In the genomic region with DNA sequence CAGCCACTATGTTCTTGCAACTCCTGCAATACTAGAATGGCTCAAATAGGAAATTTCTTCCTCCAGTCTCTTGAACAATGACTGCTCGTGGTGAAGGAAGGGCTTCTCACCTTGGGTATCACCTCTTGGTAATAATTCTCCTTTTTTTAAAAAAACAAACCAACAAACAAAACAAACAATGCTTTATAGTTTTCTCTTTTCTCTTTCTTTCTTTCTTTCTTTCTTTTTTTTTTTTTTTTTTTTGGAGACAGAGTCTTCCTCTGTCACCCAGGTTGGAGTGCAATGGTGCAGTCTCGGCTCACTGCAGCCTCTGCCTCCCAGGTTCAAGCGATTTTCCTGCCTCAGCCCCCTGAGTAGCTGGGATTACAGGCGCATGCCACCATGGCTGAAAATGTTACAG, we compare ENCODE assay signal across 9 cellular contexts. TPM values are rescaled to one million over a fixed set of nuclear protein-coding genes. Genes with fewer than 3 reads are reported as not detected.
DNase-seq lines count a peak whose midpoint lies in the region; ATAC-seq and TF ChIP-seq lines count a peak whose summit lies in the region.
"Not testable (repeated sequence)": the region's sequence is repeated elsewhere in the genome, so short reads cannot be mapped to it uniquely, and the experiment has no call there.
"Had no signal": no experiment of that assay in that cellular context is flagged by ENCODE, and none has a peak within 500 bp of the region (broad histone marks: within the 10 kb centered on the region; RNA-seq: fewer than 3 reads in every experiment).

No MANE protein-coding gene starts in this region.

- CTCF ChIA-PET in HEK293 (lab: Yijun Ruan, JAX) = interaction anchor here (0.6 to 2.5 kb wide), 17 partner anchors 9 to 614 kb away, joined by 3 to 24 read pairs (median 5); no protein-coding TSS in a partner anchor
- CTCF ChIA-PET in activated naive CD4-positive, alpha-beta T cell treated with anti-CD3 and anti-CD28 coated beads for 36 hours (lab: Charles Lee) = interaction anchor here (0.6 to 2.9 kb wide), 17 partner anchors 8 to 390 kb away, joined by 3 to 35 read pairs (median 8); a partner anchor contains a TSS

- H3K27me3 Mint-ChIP-seq in activated naive CD4-positive, alpha-beta T cell treated with anti-CD3 and anti-CD28 coated beads for 36 hours (ENCODE audit: low read depth); endodermal cell (ENCODE audit: insufficient read depth); natural killer cell treated with Interleukin-12 subunit alpha and Interleukin-12 subunit beta and Interleukin-15 and Interleukin-18, amount 100 ng/mL, for 72 hours: not testable (repeated sequence)

- peak overlapping the region; percentile 67 for H3K4me2 ChIP-seq in SU-DHL-6 (ENCODE audit: low read depth, low read length, poor library complexity, severe bottlenecking)

- not testable (repeated sequence) for H3K9me3 Mint-ChIP-seq in activated naive CD4-positive, alpha-beta T cell treated with anti-CD3 and anti-CD28 coated beads for 36 hours; endodermal cell; natural killer cell treated with Interleukin-12 subunit alpha and Interleukin-12 subunit beta and Interleukin-15 and Interleukin-18, amount 100 ng/mL, for 72 hours

- peak overlapping the region; percentile 89 for H2AFZ ChIP-seq in SU-DHL-6 (ENCODE audit: low read depth, low read length, severe bottlenecking)

- H3K27ac ChIP-seq in HEK293 (ENCODE audit: extremely low read depth, low read depth, low read length); SU-DHL-6 (ENCODE audit: low read depth, low read length); endodermal cell (ENCODE audit: low read depth, low read length): not testable (repeated sequence)
- peak overlapping the region; percentile 65 for H3K27ac ChIP-seq in upper lobe of right lung

- H3K4me1 ChIP-seq in HEK293 (ENCODE audit: control insufficient read depth, insufficient read depth, low read length); endodermal cell (ENCODE audit: control insufficient read depth, insufficient read depth, low read length); upper lobe of right lung: not testable (repeated sequence)

- not testable (repeated sequence) for ATAC-seq in natural killer cell treated with Interleukin-12 subunit alpha and Interleukin-12 subunit beta and Interleukin-15 and Interleukin-18, amount 100 ng/mL, for 72 hours; upper lobe of right lung

- not testable (repeated sequence) for H3K36me3 Mint-ChIP-seq in activated naive CD4-positive, alpha-beta T cell treated with anti-CD3 and anti-CD28 coated beads for 36 hours (ENCODE audit: low read depth); endodermal cell (ENCODE audit: low read depth); natural killer cell treated with Interleukin-12 subunit alpha and Interleukin-12 subunit beta and Interleukin-15 and Interleukin-18, amount 100 ng/mL, for 72 hours

- H4K20me1 ChIP-seq in SU-DHL-6 (ENCODE audit: low read depth, low read length) = not testable (repeated sequence)

- H3K9me2 ChIP-seq in SU-DHL-6 (replicated peaks; ENCODE audit: insufficient read depth, low read length) = not testable (repeated sequence)

- not testable (repeated sequence) for H3K27me3 ChIP-seq in SU-DHL-6 (ENCODE audit: low read length); endodermal cell (ENCODE audit: control insufficient read depth, insufficient read depth, low read length, poor library complexity, severe bottlenecking); upper lobe of right lung

- 84 to 100% methylated on average over 1 to 4 of the region's 4 CpGs for WGBS in endodermal cell (ENCODE audit: insufficient coverage in 1 of 2, insufficient read length in 1 of 2), 2 experiments

- peak overlapping the region; percentile 45 for H3K9ac ChIP-seq in SU-DHL-6 (ENCODE audit: low read length)
- not testable (repeated sequence) for H3K9ac ChIP-seq in endodermal cell (ENCODE audit: extremely low read depth, low read length, poor library complexity, severe bottlenecking)

- H3F3A ChIP-seq in SU-DHL-6 (ENCODE audit: insufficient read depth) = not testable (repeated sequence)

- not testable (repeated sequence) for H3K36me3 ChIP-seq in HEK293 (ENCODE audit: control insufficient read depth in 2 of 2, insufficient read depth in 1 of 2, low read length in 2 of 2); SU-DHL-6 (ENCODE audit: low read length); endodermal cell (ENCODE audit: control insufficient read depth, insufficient read depth, low read length); upper lobe of right lung

- peaks cover 12% of the 10 kb centered on the region for H3K79me2 ChIP-seq in SU-DHL-6 (ENCODE audit: insufficient read depth, low read length)

- H3K4me3 ChIP-seq in HEK293 (ENCODE audit: low read depth, low read length); endodermal cell (ENCODE audit: low read length): not testable (repeated sequence)
- H3K4me3 ChIP-seq in SU-DHL-6 (ENCODE audit: insufficient read depth, low read length, poor library complexity, severe bottlenecking) = peak overlapping the region; percentile 35
- peak overlapping the region; percentile 14 for H3K4me3 ChIP-seq in upper lobe of right lung

- not testable (repeated sequence) for TF ChIP-seq CTCF in HEK293 (tag by site-specific recombination; IDR thresholded peaks at IDR 0.05); SU-DHL-6 (IDR thresholded peaks at IDR 0.05; ENCODE audit: insufficient read depth, low read length, poor library complexity, severe bottlenecking); endodermal cell (conservative IDR thresholded peaks at IDR 0.05); upper lobe of right lung (IDR thresholded peaks at IDR 0.05)

- peak overlapping the region; percentile 87 for H3K27ac Mint-ChIP-seq in activated naive CD4-positive, alpha-beta T cell treated with anti-CD3 and anti-CD28 coated beads for 36 hours
- peak overlapping the region; percentile 39 for H3K27ac Mint-ChIP-seq in endodermal cell
- H3K27ac Mint-ChIP-seq in natural killer cell treated with Interleukin-12 subunit alpha and Interleukin-12 subunit beta and Interleukin-15 and Interleukin-18, amount 100 ng/mL, for 72 hours = peak overlapping the region; percentile 90 to 91

- not testable (repeated sequence) for H3K9me3 ChIP-seq in HEK293 (ENCODE audit: control insufficient read depth, insufficient read depth, low read depth, low read length); SU-DHL-6 (ENCODE audit: insufficient read depth, low read length); endodermal cell (ENCODE audit: control insufficient read depth, low read length); upper lobe of right lung

- H3K4me3 Mint-ChIP-seq in activated naive CD4-positive, alpha-beta T cell treated with anti-CD3 and anti-CD28 coated beads for 36 hours = peak overlapping the region; percentile 80
- not testable (repeated sequence) for H3K4me3 Mint-ChIP-seq in endodermal cell
- peak overlapping the region; percentile 92 for H3K4me3 Mint-ChIP-seq in natural killer cell treated with Interleukin-12 subunit alpha and Interleukin-12 subunit beta and Interleukin-15 and Interleukin-18, amount 100 ng/mL, for 72 hours

- intact Hi-C loops in activated naive CD4-positive, alpha-beta T cell treated with anti-CD3 and anti-CD28 coated beads for 36 hours (cut with micrococcal nuclease) = loop anchor here (5.0 kb wide), 3 partner anchors 847 to 1283 kb away; a partner anchor contains a TSS
- intact Hi-C loops in upper lobe of right lung (cut with DNase I) = not testable (repeated sequence)

- POLR2A ChIA-PET in HEK293 (lab: Yijun Ruan, JAX) = not testable (repeated sequence)

- H3K4me1 Mint-ChIP-seq in activated naive CD4-positive, alpha-beta T cell treated with anti-CD3 and anti-CD28 coated beads for 36 hours (ENCODE audit: low read depth) = peaks cover 39% of the 10 kb centered on the region
- peaks cover 19% of the 10 kb centered on the region for H3K4me1 Mint-ChIP-seq in endodermal cell
- peaks cover 35 to 40% of the 10 kb centered on the region in 2 donors for H3K4me1 Mint-ChIP-seq in natural killer cell treated with Interleukin-12 subunit alpha and Interleukin-12 subunit beta and Interleukin-15 and Interleukin-18, amount 100 ng/mL, for 72 hours (ENCODE audit: low read depth in 2 of 2)

- not testable (repeated sequence) for DNase-seq in activated naive CD4-positive, alpha-beta T cell treated with anti-CD3 and anti-CD28 coated beads for 36 hours; endodermal cell; natural killer cell treated with Interleukin-12 subunit alpha and Interleukin-12 subunit beta and Interleukin-15 and Interleukin-18, amount 100 ng/mL, for 72 hours (ENCODE audit: low spot score); upper lobe of right lung

RNA-seq across cellular contexts. Expression of a gene that starts 3.7 kb away (rescaled TPM):
- total RNA-seq in activated naive CD4-positive, alpha-beta T cell treated with anti-CD3 and anti-CD28 coated beads for 36 hours = 10 to 100 TPM; 20.7 to 22.8 TPM
- total RNA-seq in endodermal cell (10 to 100 TPM; 64.9 to 66.1 TPM), upper lobe of right lung (35.6 TPM)
- polyA plus RNA-seq in endodermal cell (2013, experiment 1 of 2) = 61.2 TPM
- polyA plus RNA-seq in endodermal cell (2013, experiment 2 of 2) = 53.1 TPM
- total RNA-seq in natural killer cell treated with Interleukin-12 subunit alpha and Interleukin-12 subunit beta and Interleukin-15 and Interleukin-18, amount 100 ng/mL, for 72 hours = 10 to 100 TPM; 38.9 to 57.0 TPM

RNA-seq across cellular contexts. Expression of a gene that starts 39.8 kb away (rescaled TPM):
- not detected for total RNA-seq in activated naive CD4-positive, alpha-beta T cell treated with anti-CD3 and anti-CD28 coated beads for 36 hours
- total RNA-seq in endodermal cell (not detected), upper lobe of right lung (not detected)
- polyA plus RNA-seq in endodermal cell (2013, experiment 1 of 2) = not detected
- not detected for polyA plus RNA-seq in endodermal cell (2013, experiment 2 of 2)
- not detected for total RNA-seq in natural killer cell treated with Interleukin-12 subunit alpha and Interleukin-12 subunit beta and Interleukin-15 and Interleukin-18, amount 100 ng/mL, for 72 hours
- total RNA-seq: mammary epithelial cell, pancreas, stomach had no signal
- polyA plus RNA-seq: mammary epithelial cell had no signal

RNA-seq across cellular contexts. Expression of a gene that starts 46.1 kb away (rescaled TPM):
- 10 to 100 TPM; 70.0 to 75.1 TPM for total RNA-seq in activated naive CD4-positive, alpha-beta T cell treated with anti-CD3 and anti-CD28 coated beads for 36 hours
- total RNA-seq in endodermal cell (10 to 100 TPM; 78.9 to 96.0 TPM), upper lobe of right lung (91.7 TPM)
- polyA plus RNA-seq in endodermal cell (2013, experiment 1 of 2) = 99.3 TPM
- polyA plus RNA-seq in endodermal cell (2013, experiment 2 of 2) = 91.2 TPM
- 10 to 100 TPM; 44.8 to 47.8 TPM for total RNA-seq in natural killer cell treated with Interleukin-12 subunit alpha and Interleukin-12 subunit beta and Interleukin-15 and Interleukin-18, amount 100 ng/mL, for 72 hours

Comparison
In these comparisons a context has a peak if more than half of its experiments do, and no peak if none do; other contexts are left out.
1. H3K27ac Mint-ChIP-seq: peak in every context shown above with its lines; median percentile 90 in natural killer cell treated with Interleukin-12 subunit alpha and Interleukin-12 subunit beta and Interleukin-15 and Interleukin-18, amount 100 ng/mL, for 72 hours; 87 in activated naive CD4-positive, alpha-beta T cell treated with anti-CD3 and anti-CD28 coated beads for 36 hours; 39 in endodermal cell.